In the genomic region with DNA sequence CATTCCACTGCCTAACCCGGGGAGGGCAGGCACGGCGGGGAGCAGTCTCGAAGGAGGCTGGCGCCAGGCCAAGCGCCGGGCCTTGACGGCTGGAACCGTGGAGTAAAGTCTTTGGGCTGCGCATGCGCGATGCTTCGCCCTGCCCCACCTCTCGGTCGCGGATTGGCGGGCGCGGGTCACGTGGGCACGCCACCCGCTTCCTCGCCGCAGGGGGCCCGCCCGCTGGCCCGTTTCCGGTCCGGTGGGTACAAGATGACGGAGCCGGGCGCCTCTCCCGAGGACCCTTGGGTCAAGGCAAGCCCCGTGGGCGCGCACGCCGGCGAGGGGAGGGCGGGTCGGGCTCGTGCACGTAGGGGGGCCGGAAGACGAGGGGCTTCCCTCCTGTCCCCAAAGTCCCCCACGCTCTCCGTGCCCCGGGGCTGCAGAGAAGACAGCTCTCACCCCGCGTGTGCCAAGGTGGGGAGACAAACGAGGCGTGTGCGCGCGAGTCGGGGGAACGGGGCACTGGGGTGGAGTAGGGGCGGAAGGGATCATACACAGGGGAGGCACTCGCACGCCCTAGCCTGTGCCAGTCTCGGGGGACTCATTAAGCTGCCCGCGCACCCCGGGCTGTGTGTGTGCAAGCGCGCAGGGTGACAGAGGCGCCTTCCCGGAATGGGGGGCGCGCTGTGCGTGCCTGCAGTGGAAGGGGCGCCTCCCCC, we compare ENCODE assay signal across 8 cellular contexts. TPM values are rescaled to one million over a fixed set of nuclear protein-coding genes. Genes with fewer than 3 reads are reported as not detected.
A peak's percentile ranks its signal among the peaks of the same experiment; 100 is the strongest.
DNase-seq lines count a peak whose midpoint lies in the region; ATAC-seq and TF ChIP-seq lines count a peak whose summit lies in the region.

A gene with protein sequence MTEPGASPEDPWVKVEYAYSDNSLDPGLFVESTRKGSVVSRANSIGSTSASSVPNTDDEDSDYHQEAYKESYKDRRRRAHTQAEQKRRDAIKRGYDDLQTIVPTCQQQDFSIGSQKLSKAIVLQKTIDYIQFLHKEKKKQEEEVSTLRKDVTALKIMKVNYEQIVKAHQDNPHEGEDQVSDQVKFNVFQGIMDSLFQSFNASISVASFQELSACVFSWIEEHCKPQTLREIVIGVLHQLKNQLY (plus strand): TSS at position 228 of the 701 bp plus-strand sequence. CDS start 25 bp downstream, at position 253.

- peaks cover 43% of the 10 kb centered on the region for H3K36me3 Mint-ChIP-seq in endodermal cell (ENCODE audit: low read depth)

- peak within 1 kb of the TSS; percentile 97 for H3K4me3 ChIP-seq in HUES6 (ENCODE audit: low read depth, low read length)
- H3K4me3 ChIP-seq in NT2/D1 (ENCODE audit: insufficient read length, low read depth), result peak within 1 kb of the TSS; percentile 91
- H3K4me3 ChIP-seq in endodermal cell (ENCODE audit: low read length), result peak within 1 kb of the TSS; percentile 94
- peak within 1 kb of the TSS; percentile 83 for H3K4me3 ChIP-seq in mesodermal cell (ENCODE audit: extremely low read depth, insufficient read depth, low read length, poor library complexity, severe bottlenecking)

- ATAC-seq in GM19351 (IDR thresholded peaks at IDR 0.05; ENCODE audit: unreplicated experiment), result peak; percentile 59

- peaks cover 20% of the 10 kb centered on the region for H3K4me1 ChIP-seq in HUES6 (ENCODE audit: control insufficient read depth, insufficient read depth, low read length)
- peaks cover 19% of the 10 kb centered on the region for H3K4me1 ChIP-seq in NT2/D1 (ENCODE audit: insufficient read depth, insufficient read length)
- peaks cover 4% of the 10 kb centered on the region for H3K4me1 ChIP-seq in endodermal cell (ENCODE audit: control insufficient read depth, insufficient read depth, low read length)
- H3K4me1 ChIP-seq in mesodermal cell (ENCODE audit: control insufficient read depth, insufficient read depth, low read length, poor library complexity, severe bottlenecking), result peaks cover 21% of the 10 kb centered on the region

- TF ChIP-seq CTCF in endodermal cell (conservative IDR thresholded peaks at IDR 0.05), result peak; percentile 43

- peak within 1 kb of the TSS; percentile 94 for H3K9ac ChIP-seq in HUES6 (ENCODE audit: low read length)
- peak within 1 kb of the TSS; percentile 88 for H3K9ac ChIP-seq in NT2/D1 (ENCODE audit: insufficient read length, low read depth)
- peak within 1 kb of the TSS; percentile 63 for H3K9ac ChIP-seq in endodermal cell (ENCODE audit: extremely low read depth, low read length, poor library complexity, severe bottlenecking)

- H3K27ac Mint-ChIP-seq in endodermal cell, result peak within 1 kb of the TSS; percentile 94

- no peaks in the 10 kb centered on the region for H3K27me3 Mint-ChIP-seq in endodermal cell (ENCODE audit: insufficient read depth)

- no peaks in the 10 kb centered on the region for H3K9me3 Mint-ChIP-seq in endodermal cell

- DNase-seq in AML-193 (lab: John Stamatoyannopoulos, UW), result peak; percentile 88 to 89
- DNase-seq in NT2/D1 (ENCODE audit: low read depth, low spot score), result peak; percentile 68
- DNase-seq in activated CD8-positive, alpha-beta memory T cell treated with anti-CD3 and anti-CD28 coated beads, Interleukin-2, amount 50 U/mL, for 1 hour (ENCODE audit: extremely low read depth), result peak; percentile 78
- DNase-seq in endodermal cell, result peak; percentile 98
- peak; percentile 79 for DNase-seq in stimulated activated CD8-positive, alpha-beta memory T cell treated with anti-CD3 and anti-CD28 coated beads, Interleukin-15, amount 100 ng/mL, for 1 hour (ENCODE audit: low read depth)

- H3K4me3 Mint-ChIP-seq in endodermal cell, result peak within 1 kb of the TSS; percentile 86

- H3K27ac ChIP-seq in HUES6 (ENCODE audit: low read depth, low read length) (peak within 1 kb of the TSS; percentile 91), endodermal cell (ENCODE audit: low read depth, low read length) (peak within 1 kb of the TSS; percentile 78), mesodermal cell (ENCODE audit: low read depth, low read length, severe bottlenecking) (peak within 1 kb of the TSS; percentile 69)

- peaks cover 67% of the 10 kb centered on the region for H3K36me3 ChIP-seq in HUES6 (ENCODE audit: control insufficient read depth, insufficient read depth, low read length)
- H3K36me3 ChIP-seq in NT2/D1 (ENCODE audit: insufficient read depth, insufficient read length, low read length), result peaks cover 85% of the 10 kb centered on the region
- H3K36me3 ChIP-seq in endodermal cell (ENCODE audit: control insufficient read depth, insufficient read depth, low read length), result peaks cover 67% of the 10 kb centered on the region
- peaks cover 71% of the 10 kb centered on the region for H3K36me3 ChIP-seq in mesodermal cell (ENCODE audit: control insufficient read depth, insufficient read depth, low read length)

- H3K4me1 Mint-ChIP-seq in endodermal cell, result peaks cover 15% of the 10 kb centered on the region

- H3K27me3 ChIP-seq in HUES6 (ENCODE audit: control insufficient read depth, insufficient read depth, low read length) (no peaks in the 10 kb centered on the region), NT2/D1 (ENCODE audit: insufficient read depth, insufficient read length) (no peaks in the 10 kb centered on the region), endodermal cell (ENCODE audit: control insufficient read depth, insufficient read depth, low read length, poor library complexity, severe bottlenecking) (no peaks in the 10 kb centered on the region)

- 0% methylated on average over 30 to 72 of the region's 72 CpGs for WGBS in endodermal cell (ENCODE audit: insufficient coverage in 1 of 2, insufficient read length in 1 of 2), 2 experiments
- 1 to 2% methylated on average over 40 to 60 of the region's 72 CpGs for WGBS in mesodermal cell (ENCODE audit: insufficient coverage in 2 of 2), 2 experiments

- H3K9me3 ChIP-seq in HUES6 (ENCODE audit: control insufficient read depth, insufficient read depth, low read depth, low read length) (no peaks in the 10 kb centered on the region), NT2/D1 (ENCODE audit: insufficient read depth, low read length) (no peaks in the 10 kb centered on the region), endodermal cell (ENCODE audit: control insufficient read depth, low read length) (no peaks in the 10 kb centered on the region), mesodermal cell (ENCODE audit: control insufficient read depth, low read length) (no peaks in the 10 kb centered on the region)

RNA-seq across cellular contexts. Expression of the gene that starts here (rescaled TPM):
- 10 to 100 TPM; 37.1 to 38.5 TPM for total RNA-seq in endodermal cell
- 38.7 TPM for polyA plus RNA-seq in endodermal cell (2013, experiment 1 of 2)
- polyA plus RNA-seq in endodermal cell (2013, experiment 2 of 2), result 34.2 TPM
- polyA plus RNA-seq in mesodermal cell (2013, experiment 1 of 2), result 39.2 TPM
- polyA plus RNA-seq in mesodermal cell (2013, experiment 2 of 2), result 34.6 TPM

Comparison
In these comparisons a context has a peak if more than half of its experiments do, and no peak if none do; other contexts are left out.
1. Peak in every context shown above with its lines: DNase-seq, ATAC-seq, H3K4me3 ChIP-seq and H3K27ac ChIP-seq.